Comparison of ENCODE assay signal across 8 cellular contexts in the genomic region with DNA sequence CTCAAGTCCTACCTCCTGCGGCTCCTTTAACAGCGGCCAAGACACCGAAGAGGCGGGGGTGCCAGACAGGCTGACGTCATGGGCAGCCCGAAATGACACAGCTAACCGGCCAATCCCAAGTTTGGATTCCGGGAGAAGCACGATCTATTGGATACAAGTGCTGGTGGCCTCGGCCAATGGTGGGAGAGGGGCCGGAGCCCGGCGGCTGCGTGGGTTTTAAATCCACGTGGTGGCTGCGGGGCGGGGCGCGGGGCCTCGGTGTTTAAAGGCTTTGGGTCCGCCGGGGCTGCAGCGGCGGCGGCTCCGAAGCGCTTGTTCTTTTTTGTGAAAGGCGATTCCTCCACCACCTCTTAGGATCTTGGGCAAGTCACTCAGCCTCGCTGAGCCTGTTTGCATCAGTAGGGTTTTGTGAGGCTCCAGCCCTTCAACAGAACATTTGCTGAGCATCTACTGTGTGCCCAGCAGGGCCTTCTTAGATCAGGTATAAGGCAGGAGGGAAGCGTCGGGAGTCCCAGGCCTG. TPM values are rescaled to one million over a fixed set of nuclear protein-coding genes. Genes with fewer than 3 reads are reported as not detected.
DNase-seq lines count a peak whose midpoint lies in the region; ATAC-seq lines count a peak whose summit lies in the region.

No MANE protein-coding gene starts in this region.

- intact Hi-C loops in left colon (cut with DNase I, micrococcal nuclease) = no loop called here

- ATAC-seq in GM19035 (IDR thresholded peaks at IDR 0.05; ENCODE audit: unreplicated experiment) (peak; percentile 91), HG03280 (IDR thresholded peaks at IDR 0.05; ENCODE audit: unreplicated experiment) (peak; percentile 88), left colon (peak; percentile 99)

- DNase-seq in AG08395 (ENCODE audit: low spot score) (peak; percentile 99), NCI-H226 (peak; percentile 97), cortex of kidney (lab: John Stamatoyannopoulos, UW) (peak; percentile 12), left colon (peak; percentile 96 to 97)
- DNase-seq in activated CD4-positive, alpha-beta T cell treated with anti-CD3 and anti-CD28 coated beads, Interleukin-2, amount 50 U/mL, for 1 hour = peak; percentile 87
- DNase-seq in stimulated activated CD4-positive, alpha-beta T cell treated with anti-CD3 and anti-CD28 coated beads, Interleukin-1b, Interleukin-23, amount 100 ng/mL, for 24 hours (ENCODE audit: low read depth in 4 of 4, low spot score in 1 of 4) = peak; percentile 74 to 89 (median 82)

RNA-seq across cellular contexts. Expression of a gene that starts 8.7 kb away (rescaled TPM):
- total RNA-seq in left colon = 10 to 100 TPM; 15.0 to 41.6 TPM

Comparison
In these comparisons a context has a peak if more than half of its experiments do, and no peak if none do; other contexts are left out.
1. Peak in every context shown above with its lines: DNase-seq and ATAC-seq.
2. DNase-seq: peak in every context shown above with its lines; median percentile 99 in AG08395; 97 in NCI-H226; 96 in left colon; 87 in activated CD4-positive, alpha-beta T cell treated with anti-CD3 and anti-CD28 coated beads, Interleukin-2, amount 50 U/mL, for 1 hour; 82 in stimulated activated CD4-positive, alpha-beta T cell treated with anti-CD3 and anti-CD28 coated beads, Interleukin-1b, Interleukin-23, amount 100 ng/mL, for 24 hours; 12 in cortex of kidney.